ENCODE assay signal across 1 cellular context in genomic region chr9:130434656-130435055, GRCh38. TPM values are rescaled to one million over a fixed set of nuclear protein-coding genes. Genes with fewer than 3 reads are reported as not detected.
"Had no signal": no experiment of that assay in that cellular context is flagged by ENCODE, and none has a peak within 500 bp of the region (broad histone marks: within the 10 kb centered on the region; RNA-seq: fewer than 3 reads in every experiment).

No MANE protein-coding gene starts in this region.

RNA-seq across cellular contexts. Expression of gene ASS1, which starts 10.1 kb away (rescaled TPM):
- polyA plus RNA-seq: immature natural killer cell had no signal
